28 cellular contexts compared by ENCODE assay signal in genomic region chr1:164930241-164930640, GRCh38.
"Had no signal": no experiment of that assay in that cellular context is flagged by ENCODE, and none has a peak within 500 bp of the region (broad histone marks: within the 10 kb centered on the region; RNA-seq: fewer than 3 reads in every experiment).

No MANE protein-coding gene starts in this region.

- H3K4me3 Mint-ChIP-seq: activated naive CD4-positive, alpha-beta T cell treated with anti-CD3 and anti-CD28 coated beads for 36 hours; activated naive CD8-positive, alpha-beta T cell treated with anti-CD3 and anti-CD28 coated beads, Interleukin-2, amount 10 ng/mL, durations not matched to agents 7 days and 5 days; activated T-cell treated with anti-CD3 and anti-CD28 coated beads, Interleukin-2, amount 50 U/mL, for 72 hours; brain; natural killer cell treated with Interleukin-12 subunit alpha and Interleukin-12 subunit beta and Interleukin-15 and Interleukin-18, amount 100 ng/mL, for 72 hours; stimulated activated memory B cell treated with anti-CD40 and anti-IgM and Interleukin-4, amounts not matched to agents 10 μg/mL and 1 μg/mL and 100 μg/mL, for 72 hours; stimulated activated naive CD8-positive, alpha-beta T cell treated with anti-CD3 and anti-CD28 coated beads, Interleukin-15, amount 100 ng/mL, for 72 hours; type B pancreatic cell had no signal

- H3K4me1 Mint-ChIP-seq: activated naive CD8-positive, alpha-beta T cell treated with anti-CD3 and anti-CD28 coated beads, Interleukin-2, amount 10 ng/mL, durations not matched to agents 7 days and 5 days; stimulated activated memory B cell treated with anti-CD40 and anti-IgM and Interleukin-4, amounts not matched to agents 10 μg/mL and 1 μg/mL and 100 μg/mL, for 72 hours; stimulated activated naive CD8-positive, alpha-beta T cell treated with anti-CD3 and anti-CD28 coated beads, Interleukin-15, amount 100 ng/mL, for 72 hours had no signal

- H3K36me3 Mint-ChIP-seq: activated naive CD8-positive, alpha-beta T cell treated with anti-CD3 and anti-CD28 coated beads, Interleukin-2, amount 10 ng/mL, durations not matched to agents 7 days and 5 days; brain; natural killer cell treated with Interleukin-12 subunit alpha and Interleukin-12 subunit beta and Interleukin-15 and Interleukin-18, amount 100 ng/mL, for 72 hours; stimulated activated memory B cell treated with anti-CD40 and anti-IgM and Interleukin-4, amounts not matched to agents 10 μg/mL and 1 μg/mL and 100 μg/mL, for 72 hours; type B pancreatic cell had no signal

- DNase-seq: activated CD4-positive, alpha-beta T cell treated with anti-CD3 and anti-CD28 coated beads for 4 hours; activated CD4-positive, alpha-beta T cell treated with anti-CD3 and anti-CD28 coated beads, Interleukin-2, amount 50 U/mL, for 4 hours; activated naive CD4-positive, alpha-beta T cell treated with anti-CD3 and anti-CD28 coated beads for 36 hours; activated naive CD8-positive, alpha-beta T cell treated with anti-CD3 and anti-CD28 coated beads, Interleukin-2, amount 10 ng/mL, durations not matched to agents 7 days and 5 days; activated T-cell treated with anti-CD3 and anti-CD28 coated beads for 4 hours; activated T-cell treated with anti-CD3 and anti-CD28 coated beads, Interleukin-2, amount 50 U/mL, for 72 hours; cerebellar nuclear complex; colonic mucosa; effector CD8-positive, alpha-beta T cell; islet precursor cell; left ventricle myocardium inferior; mesendoderm; stimulated activated CD4-positive, alpha-beta T cell treated with anti-CD3 and anti-CD28 coated beads, Interleukin-1b, Interleukin-23, amount 100 ng/mL, for 48 hours; stimulated activated CD4-positive, alpha-beta T cell treated with anti-CD3 and anti-CD28 coated beads, Interleukin-4, amount 100 ng/mL, for 4 hours; stimulated activated CD8-positive, alpha-beta memory T cell treated with anti-CD3 and anti-CD28 coated beads, Interleukin-4, amount 100 ng/mL, for 48 hours; stimulated activated naive CD8-positive, alpha-beta T cell treated with anti-CD3 and anti-CD28 coated beads, Interleukin-15, amount 100 ng/mL, for 72 hours; substantia nigra had no signal

- H3K9me3 ChIP-seq: ascending aorta, colonic mucosa, gastroesophageal sphincter, left ventricle myocardium inferior, right atrium auricular region had no signal

- H3K27ac Mint-ChIP-seq: activated naive CD4-positive, alpha-beta T cell treated with anti-CD3 and anti-CD28 coated beads for 36 hours; activated naive CD8-positive, alpha-beta T cell treated with anti-CD3 and anti-CD28 coated beads, Interleukin-2, amount 10 ng/mL, durations not matched to agents 7 days and 5 days; activated T-cell treated with anti-CD3 and anti-CD28 coated beads, Interleukin-2, amount 50 U/mL, for 72 hours; natural killer cell treated with Interleukin-12 subunit alpha and Interleukin-12 subunit beta and Interleukin-15 and Interleukin-18, amount 100 ng/mL, for 72 hours; stimulated activated memory B cell treated with anti-CD40 and anti-IgM and Interleukin-4, amounts not matched to agents 10 μg/mL and 1 μg/mL and 100 μg/mL, for 72 hours; stimulated activated naive CD8-positive, alpha-beta T cell treated with anti-CD3 and anti-CD28 coated beads, Interleukin-15, amount 100 ng/mL, for 72 hours; type B pancreatic cell had no signal

- H3K27me3 Mint-ChIP-seq: activated naive CD8-positive, alpha-beta T cell treated with anti-CD3 and anti-CD28 coated beads, Interleukin-2, amount 10 ng/mL, durations not matched to agents 7 days and 5 days; stimulated activated memory B cell treated with anti-CD40 and anti-IgM and Interleukin-4, amounts not matched to agents 10 μg/mL and 1 μg/mL and 100 μg/mL, for 72 hours; stimulated activated naive CD8-positive, alpha-beta T cell treated with anti-CD3 and anti-CD28 coated beads, Interleukin-15, amount 100 ng/mL, for 72 hours had no signal

- H3K4me3 ChIP-seq: ascending aorta, cardiac muscle cell, colonic mucosa, gastroesophageal sphincter, hepatocyte, left ventricle myocardium inferior, lung, right atrium auricular region, smooth muscle cell had no signal

- ATAC-seq: activated T-cell treated with anti-CD3 and anti-CD28 coated beads, Interleukin-2, amount 50 U/mL, for 72 hours; gastroesophageal sphincter; natural killer cell treated with Interleukin-12 subunit alpha and Interleukin-12 subunit beta and Interleukin-15 and Interleukin-18, amount 100 ng/mL, for 72 hours; stimulated activated memory B cell treated with anti-CD40 and anti-IgM and Interleukin-4, amounts not matched to agents 10 μg/mL and 1 μg/mL and 100 μg/mL, for 72 hours; stimulated activated naive CD8-positive, alpha-beta T cell treated with anti-CD3 and anti-CD28 coated beads, Interleukin-15, amount 100 ng/mL, for 72 hours had no signal

- H3K36me3 ChIP-seq: ascending aorta, cardiac muscle cell, colonic mucosa, gastroesophageal sphincter, left ventricle myocardium inferior, right atrium auricular region had no signal

- H3K27me3 ChIP-seq: ascending aorta, cardiac muscle cell, colonic mucosa, gastroesophageal sphincter, hepatocyte, right atrium auricular region had no signal

- H3K9me3 Mint-ChIP-seq: activated naive CD4-positive, alpha-beta T cell treated with anti-CD3 and anti-CD28 coated beads for 36 hours; activated naive CD8-positive, alpha-beta T cell treated with anti-CD3 and anti-CD28 coated beads, Interleukin-2, amount 10 ng/mL, durations not matched to agents 7 days and 5 days; activated T-cell treated with anti-CD3 and anti-CD28 coated beads, Interleukin-2, amount 50 U/mL, for 72 hours; brain; natural killer cell treated with Interleukin-12 subunit alpha and Interleukin-12 subunit beta and Interleukin-15 and Interleukin-18, amount 100 ng/mL, for 72 hours; type B pancreatic cell had no signal

- H3K4me1 ChIP-seq: ascending aorta, colonic mucosa, left ventricle myocardium inferior, right atrium auricular region had no signal
